ENCODE assay signal across 2 cellular contexts in the genomic region with DNA sequence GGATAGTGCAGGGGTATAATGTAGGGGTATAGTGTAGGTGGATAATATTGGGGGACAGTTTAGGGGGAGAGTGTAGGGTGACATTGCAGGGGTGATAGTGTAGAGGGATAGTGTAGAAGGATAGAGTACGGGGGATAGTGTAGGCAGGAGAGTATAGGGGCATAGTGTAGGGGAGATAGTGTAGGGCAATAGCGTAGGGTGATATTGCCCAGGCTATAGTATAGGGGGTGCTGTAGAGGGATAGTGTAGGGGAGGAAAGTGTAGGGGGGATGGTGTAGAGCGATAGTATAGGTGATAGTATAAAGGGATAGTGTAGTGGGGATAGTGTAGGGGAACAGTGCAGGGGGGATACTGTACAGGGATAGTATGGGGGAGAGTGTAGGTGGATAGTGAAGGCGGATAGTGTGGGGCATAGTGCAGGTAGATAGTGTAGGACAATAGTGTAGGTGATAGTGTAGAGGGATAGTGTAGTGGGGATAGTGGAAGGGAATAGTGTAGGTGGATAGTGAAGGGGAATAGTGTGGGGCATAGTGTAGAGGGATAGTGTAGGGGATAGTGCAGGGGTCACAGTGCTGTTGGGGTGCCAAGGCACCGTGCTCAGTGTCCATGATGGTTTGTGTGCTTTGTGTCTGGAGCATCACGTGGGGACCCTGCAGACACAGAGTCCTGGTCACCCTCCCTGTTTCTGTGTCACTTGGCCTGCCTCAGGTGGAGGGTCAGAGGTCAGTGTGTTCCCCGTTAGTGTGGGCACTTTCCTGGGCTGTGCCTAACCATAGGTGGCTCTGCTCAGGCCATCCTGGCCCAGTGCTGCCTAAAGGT.
TF ChIP-seq lines count a peak whose summit lies in the region.

No MANE protein-coding gene starts in this region.

TF ChIP-seq in A549, 52 proteins besides CTCF, POLR2A, EP300 and RAD21 (continued from another document):
- TF ChIP-seq, protein P1, sequence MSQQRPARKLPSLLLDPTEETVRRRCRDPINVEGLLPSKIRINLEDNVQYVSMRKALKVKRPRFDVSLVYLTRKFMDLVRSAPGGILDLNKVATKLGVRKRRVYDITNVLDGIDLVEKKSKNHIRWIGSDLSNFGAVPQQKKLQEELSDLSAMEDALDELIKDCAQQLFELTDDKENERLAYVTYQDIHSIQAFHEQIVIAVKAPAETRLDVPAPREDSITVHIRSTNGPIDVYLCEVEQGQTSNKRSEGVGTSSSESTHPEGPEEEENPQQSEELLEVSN (IDR thresholded peaks at IDR 0.05; ENCODE audit: borderline replicate concordance, low read depth): no peak
- TF ChIP-seq MYC (IDR thresholded peaks at IDR 0.05; ENCODE audit: borderline replicate concordance, low read length) (no peak), NR3C1 (IDR thresholded peaks at IDR 0.05) (no peak), MAFK (IDR thresholded peaks at IDR 0.05; ENCODE audit: partially characterized antibody) (no peak), HEYL (CRISPR knock-in tag; IDR thresholded peaks at IDR 0.05) (no peak), FOXS1 (CRISPR knock-in tag; IDR thresholded peaks at IDR 0.05) (no peak), CBX8 (IDR thresholded peaks at IDR 0.05) (no peak), CHD4 (IDR thresholded peaks at IDR 0.05; ENCODE audit: borderline replicate concordance) (no peak), ZNF302 (CRISPR knock-in tag; IDR thresholded peaks at IDR 0.05) (no peak), TP53 (CRISPR knock-in tag; IDR thresholded peaks at IDR 0.05) (no peak)
- TF ChIP-seq, protein P2, sequence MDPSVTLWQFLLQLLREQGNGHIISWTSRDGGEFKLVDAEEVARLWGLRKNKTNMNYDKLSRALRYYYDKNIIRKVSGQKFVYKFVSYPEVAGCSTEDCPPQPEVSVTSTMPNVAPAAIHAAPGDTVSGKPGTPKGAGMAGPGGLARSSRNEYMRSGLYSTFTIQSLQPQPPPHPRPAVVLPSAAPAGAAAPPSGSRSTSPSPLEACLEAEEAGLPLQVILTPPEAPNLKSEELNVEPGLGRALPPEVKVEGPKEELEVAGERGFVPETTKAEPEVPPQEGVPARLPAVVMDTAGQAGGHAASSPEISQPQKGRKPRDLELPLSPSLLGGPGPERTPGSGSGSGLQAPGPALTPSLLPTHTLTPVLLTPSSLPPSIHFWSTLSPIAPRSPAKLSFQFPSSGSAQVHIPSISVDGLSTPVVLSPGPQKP (IDR thresholded peaks at IDR 0.05; ENCODE audit: low read depth, low read length): no peak

TF ChIP-seq in WTC11, 78 proteins besides CTCF, POLR2A, EP300 and RAD21 (continued from another document):
- TF ChIP-seq, protein P3, sequence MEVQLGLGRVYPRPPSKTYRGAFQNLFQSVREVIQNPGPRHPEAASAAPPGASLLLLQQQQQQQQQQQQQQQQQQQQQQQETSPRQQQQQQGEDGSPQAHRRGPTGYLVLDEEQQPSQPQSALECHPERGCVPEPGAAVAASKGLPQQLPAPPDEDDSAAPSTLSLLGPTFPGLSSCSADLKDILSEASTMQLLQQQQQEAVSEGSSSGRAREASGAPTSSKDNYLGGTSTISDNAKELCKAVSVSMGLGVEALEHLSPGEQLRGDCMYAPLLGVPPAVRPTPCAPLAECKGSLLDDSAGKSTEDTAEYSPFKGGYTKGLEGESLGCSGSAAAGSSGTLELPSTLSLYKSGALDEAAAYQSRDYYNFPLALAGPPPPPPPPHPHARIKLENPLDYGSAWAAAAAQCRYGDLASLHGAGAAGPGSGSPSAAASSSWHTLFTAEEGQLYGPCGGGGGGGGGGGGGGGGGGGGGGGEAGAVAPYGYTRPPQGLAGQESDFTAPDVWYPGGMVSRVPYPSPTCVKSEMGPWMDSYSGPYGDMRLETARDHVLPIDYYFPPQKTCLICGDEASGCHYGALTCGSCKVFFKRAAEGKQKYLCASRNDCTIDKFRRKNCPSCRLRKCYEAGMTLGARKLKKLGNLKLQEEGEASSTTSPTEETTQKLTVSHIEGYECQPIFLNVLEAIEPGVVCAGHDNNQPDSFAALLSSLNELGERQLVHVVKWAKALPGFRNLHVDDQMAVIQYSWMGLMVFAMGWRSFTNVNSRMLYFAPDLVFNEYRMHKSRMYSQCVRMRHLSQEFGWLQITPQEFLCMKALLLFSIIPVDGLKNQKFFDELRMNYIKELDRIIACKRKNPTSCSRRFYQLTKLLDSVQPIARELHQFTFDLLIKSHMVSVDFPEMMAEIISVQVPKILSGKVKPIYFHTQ (CRISPR knock-in tag; IDR thresholded peaks at IDR 0.05): no peak
- no peak for TF ChIP-seq SP1 (CRISPR knock-in tag; conservative IDR thresholded peaks at IDR 0.05)
- no peak for TF ChIP-seq ZNF263 (CRISPR knock-in tag; IDR thresholded peaks at IDR 0.05; ENCODE audit: low read depth)
- TF ChIP-seq, protein P4, sequence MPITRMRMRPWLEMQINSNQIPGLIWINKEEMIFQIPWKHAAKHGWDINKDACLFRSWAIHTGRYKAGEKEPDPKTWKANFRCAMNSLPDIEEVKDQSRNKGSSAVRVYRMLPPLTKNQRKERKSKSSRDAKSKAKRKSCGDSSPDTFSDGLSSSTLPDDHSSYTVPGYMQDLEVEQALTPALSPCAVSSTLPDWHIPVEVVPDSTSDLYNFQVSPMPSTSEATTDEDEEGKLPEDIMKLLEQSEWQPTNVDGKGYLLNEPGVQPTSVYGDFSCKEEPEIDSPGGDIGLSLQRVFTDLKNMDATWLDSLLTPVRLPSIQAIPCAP (CRISPR knock-in tag; IDR thresholded peaks at IDR 0.05): no peak
- TF ChIP-seq CREM (CRISPR knock-in tag; IDR thresholded peaks at IDR 0.05): no peak
- no peak for TF ChIP-seq FOXJ3 (CRISPR knock-in tag; IDR thresholded peaks at IDR 0.05; ENCODE audit: borderline replicate concordance)
- TF ChIP-seq NR2C2 (CRISPR knock-in tag; IDR thresholded peaks at IDR 0.05): no peak
- no peak for TF ChIP-seq ELF4 (CRISPR knock-in tag; IDR thresholded peaks at IDR 0.05; ENCODE audit: low read depth)
